1 cellular context compared by ENCODE assay signal in the genomic region with DNA sequence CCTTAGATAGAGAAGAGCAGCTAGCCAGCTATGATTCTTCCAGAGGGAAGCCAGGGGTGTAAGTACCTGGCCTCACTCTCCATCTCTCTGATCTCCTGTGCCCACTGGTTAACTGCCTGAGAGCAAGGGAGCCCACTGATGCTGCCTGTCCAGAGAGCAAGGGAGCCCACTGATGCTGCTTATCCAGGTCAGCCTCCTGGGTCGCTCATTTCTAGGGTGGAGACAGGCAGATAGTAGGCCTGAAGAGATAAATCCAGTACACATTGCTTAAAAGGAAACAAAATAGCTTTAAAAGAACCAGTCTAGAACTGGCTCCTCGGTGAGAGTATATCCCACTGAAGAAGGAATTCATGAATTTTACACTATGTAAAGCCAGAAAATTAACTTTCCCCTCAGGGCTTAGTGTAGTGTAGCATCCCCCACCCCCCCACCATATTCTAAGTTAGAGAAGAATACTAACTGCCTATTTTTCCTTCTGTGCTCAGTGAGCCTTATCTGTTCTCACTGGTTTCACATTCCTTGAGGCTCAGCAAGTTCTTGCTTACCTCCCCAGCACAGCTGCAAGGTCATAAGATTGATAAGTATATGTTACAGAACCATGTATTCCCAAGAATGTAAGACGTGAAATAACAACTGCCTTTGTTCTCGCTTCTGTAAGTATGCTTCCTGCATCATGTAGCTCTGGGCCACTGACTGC.
TF ChIP-seq lines count a peak whose summit lies in the region.

No MANE protein-coding gene starts in this region.

TF ChIP-seq in K562, 482 proteins besides CTCF, POLR2A, EP300 and RAD21 (continued from another document and continues in another):
- TF ChIP-seq, protein P1, sequence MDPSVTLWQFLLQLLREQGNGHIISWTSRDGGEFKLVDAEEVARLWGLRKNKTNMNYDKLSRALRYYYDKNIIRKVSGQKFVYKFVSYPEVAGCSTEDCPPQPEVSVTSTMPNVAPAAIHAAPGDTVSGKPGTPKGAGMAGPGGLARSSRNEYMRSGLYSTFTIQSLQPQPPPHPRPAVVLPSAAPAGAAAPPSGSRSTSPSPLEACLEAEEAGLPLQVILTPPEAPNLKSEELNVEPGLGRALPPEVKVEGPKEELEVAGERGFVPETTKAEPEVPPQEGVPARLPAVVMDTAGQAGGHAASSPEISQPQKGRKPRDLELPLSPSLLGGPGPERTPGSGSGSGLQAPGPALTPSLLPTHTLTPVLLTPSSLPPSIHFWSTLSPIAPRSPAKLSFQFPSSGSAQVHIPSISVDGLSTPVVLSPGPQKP (CRISPR knock-in tag; IDR thresholded peaks at IDR 0.05), result no peak
- TF ChIP-seq ZSCAN29 (IDR thresholded peaks at IDR 0.05), result no peak
- TF ChIP-seq IRF1 (CRISPR knock-in tag; IDR thresholded peaks at IDR 0.05; ENCODE audit: borderline replicate concordance), result no peak
- no peak for TF ChIP-seq AFF4 (CRISPR knock-in tag; IDR thresholded peaks at IDR 0.05)
- no peak for TF ChIP-seq TBP (optimal IDR thresholded peaks at IDR 0.05; ENCODE audit: low read depth, low read length)
- TF ChIP-seq GTF2E2 (tag; IDR thresholded peaks at IDR 0.05), result no peak
- TF ChIP-seq HDAC6 (IDR thresholded peaks at IDR 0.05; ENCODE audit: low read depth, low read length), result no peak
- no peak for TF ChIP-seq KLF13 (tag; IDR thresholded peaks at IDR 0.05; ENCODE audit: borderline replicate concordance, low read depth)
- TF ChIP-seq FOXO4 (CRISPR knock-in tag; IDR thresholded peaks at IDR 0.05), result no peak
- TF ChIP-seq MAFF (IDR thresholded peaks at IDR 0.05; ENCODE audit: low read length), result no peak
- TF ChIP-seq ZKSCAN8 (CRISPR knock-in tag; IDR thresholded peaks at IDR 0.05), result 0 out of 2 replicates have a peak, but pooled peaks have one; percentile 64
- peak; percentile 63 for TF ChIP-seq VEZF1 (CRISPR knock-in tag; IDR thresholded peaks at IDR 0.05)
- TF ChIP-seq RBM14 (IDR thresholded peaks at IDR 0.05; ENCODE audit: borderline replicate concordance, insufficient read depth, low read depth, low read length), result no peak
- no peak for TF ChIP-seq FOXJ2 (tag; IDR thresholded peaks at IDR 0.05)
- TF ChIP-seq ZNF280A (IDR thresholded peaks at IDR 0.05; ENCODE audit: low read depth, partially characterized antibody), result no peak
- TF ChIP-seq ZNF324 (CRISPR knock-in tag; IDR thresholded peaks at IDR 0.05), result no peak
- TF ChIP-seq, protein P2, sequence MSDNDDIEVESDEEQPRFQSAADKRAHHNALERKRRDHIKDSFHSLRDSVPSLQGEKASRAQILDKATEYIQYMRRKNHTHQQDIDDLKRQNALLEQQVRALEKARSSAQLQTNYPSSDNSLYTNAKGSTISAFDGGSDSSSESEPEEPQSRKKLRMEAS (CRISPR knock-in tag; IDR thresholded peaks at IDR 0.05), result no peak
- TF ChIP-seq ZNF212 (CRISPR knock-in tag; IDR thresholded peaks at IDR 0.05), result no peak
- no peak for TF ChIP-seq KDM2B (CRISPR knock-in tag; IDR thresholded peaks at IDR 0.05)
- TF ChIP-seq FOXA3 (CRISPR knock-in tag; conservative IDR thresholded peaks at IDR 0.05 in 1 of 2, IDR thresholded peaks at IDR 0.05 in 1 of 2), result no peak
- no peak for TF ChIP-seq RFX1 (IDR thresholded peaks at IDR 0.05)
- no peak for TF ChIP-seq MYNN (IDR thresholded peaks at IDR 0.05)
- TF ChIP-seq MYNN (CRISPR knock-in tag; IDR thresholded peaks at IDR 0.05), result no peak
- TF ChIP-seq HMGN3 (IDR thresholded peaks at IDR 0.05; ENCODE audit: borderline replicate concordance, extremely low read depth, insufficient read length, low read depth, low read length), result no peak
- TF ChIP-seq KDM1A (IDR thresholded peaks at IDR 0.05), result peak; percentile 80 to 88
- no peak for TF ChIP-seq HDAC8 (tag; IDR thresholded peaks at IDR 0.05)
- no peak for TF ChIP-seq ZNF668 (CRISPR knock-in tag; IDR thresholded peaks at IDR 0.05)
- no peak for TF ChIP-seq RBM25 (IDR thresholded peaks at IDR 0.05; ENCODE audit: low read depth, low read length, severe bottlenecking)
- TF ChIP-seq ZFP1 (CRISPR knock-in tag; IDR thresholded peaks at IDR 0.05), result no peak
- TF ChIP-seq TAF7 (tag; IDR thresholded peaks at IDR 0.05), result no peak
- TF ChIP-seq LCOR (CRISPR knock-in tag; IDR thresholded peaks at IDR 0.05), result no peak
- TF ChIP-seq KLF6 (CRISPR knock-in tag; IDR thresholded peaks at IDR 0.05; ENCODE audit: borderline replicate concordance), result no peak
- TF ChIP-seq RCOR1 (IDR thresholded peaks at IDR 0.05; ENCODE audit: borderline replicate concordance in 1 of 2, low read depth in 2 of 2, low read length in 2 of 2), result peak in 1 of 2 experiments; percentile 87; a peak in 2 of 4 replicates
- TF ChIP-seq SIRT6 (IDR thresholded peaks at IDR 0.05; ENCODE audit: low read depth, low read length), result no peak
- peak; percentile 76 for TF ChIP-seq PML (IDR thresholded peaks at IDR 0.05; ENCODE audit: low read length)
- no peak for TF ChIP-seq SAP30 (IDR thresholded peaks at IDR 0.05; ENCODE audit: borderline replicate concordance, insufficient read depth, low read depth, low read length, poor library complexity, severe bottlenecking)
- peak; percentile 68 for TF ChIP-seq SMARCC2 (IDR thresholded peaks at IDR 0.05; ENCODE audit: low read depth)
- no peak for TF ChIP-seq ELK3 (CRISPR knock-in tag; IDR thresholded peaks at IDR 0.05)
- no peak for TF ChIP-seq HDAC3 (IDR thresholded peaks at IDR 0.05; ENCODE audit: borderline replicate concordance, partially characterized antibody)
- no peak for TF ChIP-seq SRSF9 (IDR thresholded peaks at IDR 0.05; ENCODE audit: borderline replicate concordance, low read depth, low read length)
- TF ChIP-seq, protein P3, sequence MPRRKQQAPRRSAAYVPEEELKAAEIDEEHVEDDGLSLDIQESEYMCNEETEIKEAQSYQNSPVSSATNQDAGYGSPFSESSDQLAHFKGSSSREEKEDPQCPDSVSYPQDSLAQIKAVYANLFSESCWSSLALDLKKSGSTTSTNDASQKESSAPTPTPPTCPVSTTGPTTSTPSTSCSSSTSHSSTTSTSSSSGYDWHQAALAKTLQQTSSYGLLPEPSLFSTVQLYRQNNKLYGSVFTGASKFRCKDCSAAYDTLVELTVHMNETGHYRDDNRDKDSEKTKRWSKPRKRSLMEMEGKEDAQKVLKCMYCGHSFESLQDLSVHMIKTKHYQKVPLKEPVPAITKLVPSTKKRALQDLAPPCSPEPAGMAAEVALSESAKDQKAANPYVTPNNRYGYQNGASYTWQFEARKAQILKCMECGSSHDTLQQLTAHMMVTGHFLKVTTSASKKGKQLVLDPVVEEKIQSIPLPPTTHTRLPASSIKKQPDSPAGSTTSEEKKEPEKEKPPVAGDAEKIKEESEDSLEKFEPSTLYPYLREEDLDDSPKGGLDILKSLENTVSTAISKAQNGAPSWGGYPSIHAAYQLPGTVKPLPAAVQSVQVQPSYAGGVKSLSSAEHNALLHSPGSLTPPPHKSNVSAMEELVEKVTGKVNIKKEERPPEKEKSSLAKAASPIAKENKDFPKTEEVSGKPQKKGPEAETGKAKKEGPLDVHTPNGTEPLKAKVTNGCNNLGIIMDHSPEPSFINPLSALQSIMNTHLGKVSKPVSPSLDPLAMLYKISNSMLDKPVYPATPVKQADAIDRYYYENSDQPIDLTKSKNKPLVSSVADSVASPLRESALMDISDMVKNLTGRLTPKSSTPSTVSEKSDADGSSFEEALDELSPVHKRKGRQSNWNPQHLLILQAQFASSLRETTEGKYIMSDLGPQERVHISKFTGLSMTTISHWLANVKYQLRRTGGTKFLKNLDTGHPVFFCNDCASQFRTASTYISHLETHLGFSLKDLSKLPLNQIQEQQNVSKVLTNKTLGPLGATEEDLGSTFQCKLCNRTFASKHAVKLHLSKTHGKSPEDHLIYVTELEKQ (CRISPR knock-in tag; IDR thresholded peaks at IDR 0.05), result no peak
- no peak for TF ChIP-seq SREBF1 (IDR thresholded peaks at IDR 0.05; ENCODE audit: borderline replicate concordance, low read depth, low read length)
- TF ChIP-seq NCOA4 (IDR thresholded peaks at IDR 0.05; ENCODE audit: partially characterized antibody), result no peak
- TF ChIP-seq ZBTB9 (CRISPR knock-in tag; IDR thresholded peaks at IDR 0.05), result no peak
- TF ChIP-seq SRSF7 (optimal IDR thresholded peaks at IDR 0.05; ENCODE audit: low read depth, low read length), result no peak
- TF ChIP-seq ARID1B (IDR thresholded peaks at IDR 0.05), result peak; percentile 94
- no peak for TF ChIP-seq ETV6 (IDR thresholded peaks at IDR 0.05; ENCODE audit: borderline replicate concordance in 1 of 2, low read depth in 2 of 2, low read length in 1 of 2)
- TF ChIP-seq ETV6 (CRISPR knock-in tag; IDR thresholded peaks at IDR 0.05; ENCODE audit: borderline replicate concordance), result no peak
- no peak for TF ChIP-seq CBX5 (IDR thresholded peaks at IDR 0.05; ENCODE audit: borderline replicate concordance, low read depth)
